In the genomic region with DNA sequence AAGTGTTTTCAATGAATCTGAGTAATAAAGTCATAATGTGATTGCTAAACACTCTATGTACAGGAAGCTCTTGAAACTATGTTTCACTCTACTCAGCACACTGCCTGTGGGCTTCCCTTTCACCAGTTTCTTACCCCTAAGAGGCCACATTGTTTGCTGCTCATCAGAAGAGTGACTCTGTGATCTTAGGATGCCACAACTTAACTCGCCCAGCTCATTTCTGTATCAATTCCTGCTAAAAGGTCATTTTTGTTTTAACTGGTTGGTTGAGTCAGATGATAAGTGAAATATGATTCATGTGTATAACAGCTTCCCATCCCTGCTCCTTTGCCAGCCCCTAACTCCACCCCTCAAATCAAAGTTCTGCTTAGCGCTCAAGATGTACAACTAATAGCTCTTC, we compare ENCODE assay signal across 8 cellular contexts. TPM values are rescaled to one million over a fixed set of nuclear protein-coding genes. Genes with fewer than 3 reads are reported as not detected.
A peak's percentile ranks its signal among the peaks of the same experiment; 100 is the strongest.
DNase-seq lines count a peak whose midpoint lies in the region; ATAC-seq, FAIRE-seq and TF ChIP-seq lines count a peak whose summit lies in the region.
"Had no signal": no experiment of that assay in that cellular context is flagged by ENCODE, and none has a peak within 500 bp of the region (broad histone marks: within the 10 kb centered on the region; RNA-seq: fewer than 3 reads in every experiment).

No MANE protein-coding gene starts in this region.

- H3K27ac ChIP-seq in ovary (no peak overlapping the region), kidney (ENCODE audit: low read depth in 2 of 2, low read length in 2 of 2) (no peak overlapping the region)

- no peak for FAIRE-seq in kidney (lab: Jason Lieb, UNC)

- no peak overlapping the region for H3K9ac ChIP-seq in kidney (ENCODE audit: low read length in 2 of 2)

- H3K9me3 ChIP-seq in MG63 (no peaks in the 10 kb centered on the region), ovary (no peaks in the 10 kb centered on the region), kidney (ENCODE audit: control insufficient read depth in 1 of 2, low read length in 2 of 2) (no peaks in the 10 kb centered on the region)

- peaks cover 3% of the 10 kb centered on the region for H3K27me3 ChIP-seq in MG63
- no peaks in the 10 kb centered on the region for H3K27me3 ChIP-seq in ovary

- WGBS in ovary, 3 donors: 63 to 75% (median 75%) methylated on average over 2 of the region's 2 CpGs

- H3K4me1 ChIP-seq in ovary (ENCODE audit: insufficient read depth): no peaks in the 10 kb centered on the region
- peaks cover 0 to 4% of the 10 kb centered on the region in 2 donors for H3K4me1 ChIP-seq in kidney (ENCODE audit: control insufficient read depth in 1 of 2, insufficient read depth in 1 of 2, low read depth in 1 of 2, low read length in 2 of 2)

- H3K36me3 ChIP-seq in MG63: no peaks in the 10 kb centered on the region
- no peaks in the 10 kb centered on the region for H3K36me3 ChIP-seq in ovary
- no peaks in the 10 kb centered on the region for H3K36me3 ChIP-seq in kidney (ENCODE audit: control insufficient read depth in 1 of 2, insufficient read depth in 2 of 2, low read length in 2 of 2)

- no peak for TF ChIP-seq EP300 in ovary (IDR thresholded peaks at IDR 0.05)

- no peak for TF ChIP-seq CTCF in omental fat pad (IDR thresholded peaks at IDR 0.05)
- no peak for TF ChIP-seq CTCF in ovary (IDR thresholded peaks at IDR 0.05)
- TF ChIP-seq CTCF in kidney (IDR thresholded peaks at IDR 0.05; ENCODE audit: borderline replicate concordance, extremely low read depth, insufficient read depth): no peak

- H3K4me3 ChIP-seq in MG63: no peak overlapping the region
- no peak overlapping the region for H3K4me3 ChIP-seq in ovary
- no peak overlapping the region for H3K4me3 ChIP-seq in kidney (ENCODE audit: low read length in 2 of 2)

- DNase-seq in MG63: peak; percentile 6
- no peak for DNase-seq in omental fat pad (ENCODE audit: low spot score)
- DNase-seq in ovary: no peak
- DNase-seq in NCI-H2081 treated with DMSO at 0.1 percent for 48 hours (lab: John Stamatoyannopoulos, UW): no peak
- no peak for DNase-seq in kidney
- DNase-seq: NCI-H82 had no signal

- ATAC-seq in GM19035 (IDR thresholded peaks at IDR 0.05; ENCODE audit: unreplicated experiment) (peak; percentile 97), HG02571 (IDR thresholded peaks at IDR 0.05; ENCODE audit: unreplicated experiment) (peak; percentile 90), omental fat pad (ENCODE audit: low FRiP score) (peak; percentile 89)

- intact Hi-C loops in ovary (cut with DNase I) (no loop called here), kidney (cut with DNase I) (no loop called here)

- TF ChIP-seq POLR2A in ovary (IDR thresholded peaks at IDR 0.05): no peak

RNA-seq across cellular contexts. Expression of gene NDUFAF4, which starts 9.8 kb away (rescaled TPM):
- total RNA-seq in MG63 (2014; rRNA removed; shearing (Covaris generic); ENCODE audit: low replicate concordance): 24.3 and 67.1 TPM in 2 replicates
- total RNA-seq in omental fat pad (10 to 100 TPM in 3 of 4 donors, 1 to 10 TPM in 1; 9.6 to 40.6 (median 32.1) TPM), ovary (10 to 100 TPM; 10.3 to 35.5 (median 18.2) TPM), kidney (22.9 TPM)
- polyA plus RNA-seq in ovary (10 to 100 TPM; 11.8 to 24.7 TPM), kidney (ENCODE audit: insufficient read depth, low read depth, low replicate concordance) (81.5 TPM)

RNA-seq across cellular contexts. Expression of gene KLHL32, which starts 17.0 kb away (rescaled TPM):
- total RNA-seq in MG63 (2014; rRNA removed; shearing (Covaris generic); ENCODE audit: low replicate concordance): not detected in 2 replicates
- 1 to 10 TPM in 1 of 4 donors, under 1 TPM in 2, not detected in 1; 0.16 to 1.1 (median 0.25) TPM for total RNA-seq in omental fat pad
- total RNA-seq in ovary: 1 to 10 TPM in 4 of 7 donors, under 1 TPM in 3; 0.30 to 3.7 (median 1.2) TPM
- 1 to 10 TPM in 1 of 2 donors, under 1 TPM in 1; 0.83 to 1.2 TPM for polyA plus RNA-seq in ovary
- 1.7 TPM for total RNA-seq in kidney
- 1.4 TPM for polyA plus RNA-seq in kidney (ENCODE audit: insufficient read depth, low read depth, low replicate concordance)
